ENCODE assay signal across 12 cellular contexts in the genomic region with DNA sequence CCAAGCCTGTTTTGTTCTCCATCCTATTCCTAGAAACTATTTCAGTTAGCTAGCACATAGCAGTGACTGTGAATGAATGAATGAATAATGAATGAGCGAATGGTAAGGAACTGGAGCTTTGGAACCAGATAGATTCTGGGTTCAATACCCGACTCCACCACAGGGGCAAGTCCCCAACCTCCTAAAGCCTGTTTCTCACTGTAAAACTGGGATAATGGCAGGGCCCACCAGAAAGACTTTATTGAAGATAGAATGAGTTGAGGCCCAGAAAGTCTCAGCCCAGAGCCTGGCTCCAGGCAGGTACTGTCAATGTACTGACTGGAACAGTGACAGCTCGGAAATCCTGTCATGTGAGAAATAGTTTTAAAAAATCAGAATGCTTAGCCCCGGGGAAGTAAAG. TPM values are rescaled to one million over a fixed set of nuclear protein-coding genes. Genes with fewer than 3 reads are reported as not detected.
DNase-seq lines count a peak whose midpoint lies in the region; ATAC-seq and TF ChIP-seq lines count a peak whose summit lies in the region.
"Had no signal": no experiment of that assay in that cellular context is flagged by ENCODE, and none has a peak within 500 bp of the region (broad histone marks: within the 10 kb centered on the region; RNA-seq: fewer than 3 reads in every experiment).

No MANE protein-coding gene starts in this region.

- H3K4me3 ChIP-seq in PC-9: no peak overlapping the region
- no peak overlapping the region for H3K4me3 ChIP-seq in fibroblast of pulmonary artery (replicated peaks; ENCODE audit: low read depth, low read length)

- no peaks in the 10 kb centered on the region for H4K20me1 ChIP-seq in PC-9 (ENCODE audit: insufficient read depth)

- no TSS peak for BruUV-seq in PC-9 (replicated peaks; lab: Mats Ljungman, UMichigan)

- H3K27ac ChIP-seq in PC-9: no peak overlapping the region

- H3K4me2 ChIP-seq in PC-9: peak overlapping the region; percentile 68

- H3K27me3 Mint-ChIP-seq in activated naive CD4-positive, alpha-beta T cell treated with anti-CD3 and anti-CD28 coated beads, Interleukin-2, amount 10 ng/mL, durations not matched to agents 7 days and 5 days: peaks cover 97% of the 10 kb centered on the region
- H3K27me3 Mint-ChIP-seq in type B pancreatic cell: peaks cover 67% of the 10 kb centered on the region

- intact Hi-C loops in PC-9 (cut with micrococcal nuclease; ENCODE audit: unreplicated experiment): loop anchor here (1.0 to 10.0 kb wide), 7 partner anchors 76 to 649 kb away; a partner anchor contains a TSS

- no peaks in the 10 kb centered on the region for H3K36me3 Mint-ChIP-seq in activated naive CD4-positive, alpha-beta T cell treated with anti-CD3 and anti-CD28 coated beads, Interleukin-2, amount 10 ng/mL, durations not matched to agents 7 days and 5 days
- H3K36me3 Mint-ChIP-seq in type B pancreatic cell: peaks cover 5% of the 10 kb centered on the region

- H3F3A ChIP-seq in PC-9 (ENCODE audit: insufficient read depth, low read depth): peaks cover 32% of the 10 kb centered on the region; the same call in 1 of the 2 replicates

- no peak overlapping the region for H3K27ac Mint-ChIP-seq in activated naive CD4-positive, alpha-beta T cell treated with anti-CD3 and anti-CD28 coated beads, Interleukin-2, amount 10 ng/mL, durations not matched to agents 7 days and 5 days
- H3K27ac Mint-ChIP-seq in type B pancreatic cell: no peak overlapping the region
- H3K27ac Mint-ChIP-seq: HFFc6 had no signal

- peak overlapping the region; percentile 37 for H3K4me3 Mint-ChIP-seq in activated naive CD4-positive, alpha-beta T cell treated with anti-CD3 and anti-CD28 coated beads, Interleukin-2, amount 10 ng/mL, durations not matched to agents 7 days and 5 days
- H3K4me3 Mint-ChIP-seq in type B pancreatic cell: peak overlapping the region; percentile 77
- H3K4me3 Mint-ChIP-seq: HFFc6 had no signal

- POLR2A ChIA-PET in PC-9 (lab: Charles Lee; ENCODE audit: unreplicated experiment): no interaction called here

- peaks cover 8% of the 10 kb centered on the region; the same call in 1 of the 2 replicates for H3K27me3 ChIP-seq in PC-9 (ENCODE audit: insufficient read depth, low read depth)

- CTCF ChIA-PET in activated naive CD4-positive, alpha-beta T cell treated with anti-CD3 and anti-CD28 coated beads, Interleukin-2, amount 10 ng/mL, durations not matched to agents 7 days and 5 days (lab: Charles Lee): interaction anchor here (0.6 to 2.7 kb wide), 7 partner anchors 10 to 257 kb away, joined by 3 to 16 read pairs (median 5); no protein-coding TSS in a partner anchor
- CTCF ChIA-PET in PC-9 (lab: Charles Lee): interaction anchor here (1.0 to 1.5 kb wide), 2 partner anchors 121 to 215 kb away, joined by 3 read pairs; no protein-coding TSS in a partner anchor

- peaks cover 6% of the 10 kb centered on the region for H3K4me1 Mint-ChIP-seq in activated naive CD4-positive, alpha-beta T cell treated with anti-CD3 and anti-CD28 coated beads, Interleukin-2, amount 10 ng/mL, durations not matched to agents 7 days and 5 days
- H3K4me1 Mint-ChIP-seq in type B pancreatic cell (ENCODE audit: unreplicated experiment): peaks cover 4% of the 10 kb centered on the region

- DNase-seq in activated naive CD4-positive, alpha-beta T cell treated with anti-CD3 and anti-CD28 coated beads, Interleukin-2, amount 10 ng/mL, durations not matched to agents 7 days and 5 days: no peak
- DNase-seq in activated naive CD4-positive, alpha-beta T cell (lab: John Stamatoyannopoulos, UW): no peak
- DNase-seq in PC-9 (no peak), fibroblast of pulmonary artery (ENCODE audit: low read depth) (no peak), type B pancreatic cell (ENCODE audit: extremely low spot score, unreplicated experiment) (peak; percentile 43), GM19240 (ENCODE audit: insufficient read length, low spot score) (no peak)
- no peak for DNase-seq in stimulated activated CD4-positive, alpha-beta T cell treated with anti-CD3 and anti-CD28 coated beads, Interleukin-4, amount 100 ng/mL, for 1 hour
- DNase-seq: HFFc6, SHP77 treated with DMSO at 0.1 percent for 48 hours had no signal

- no peaks in the 10 kb centered on the region for H3K9me2 ChIP-seq in PC-9 (ENCODE audit: insufficient read depth)

- H3K36me3 ChIP-seq in PC-9 (ENCODE audit: low read depth): no peaks in the 10 kb centered on the region
- H3K36me3 ChIP-seq: breast epithelium had no signal

- H2AFZ ChIP-seq in PC-9: no peak overlapping the region

- no peaks in the 10 kb centered on the region for H3K9me3 Mint-ChIP-seq in activated naive CD4-positive, alpha-beta T cell treated with anti-CD3 and anti-CD28 coated beads, Interleukin-2, amount 10 ng/mL, durations not matched to agents 7 days and 5 days
- no peaks in the 10 kb centered on the region for H3K9me3 Mint-ChIP-seq in type B pancreatic cell
- H3K9me3 Mint-ChIP-seq: HFFc6 had no signal

- peaks cover 45% of the 10 kb centered on the region for H3K4me1 ChIP-seq in PC-9 (replicated peaks; ENCODE audit: insufficient read depth)
- H3K4me1 ChIP-seq: breast epithelium had no signal

- ATAC-seq in GM18519 (IDR thresholded peaks at IDR 0.05; ENCODE audit: low FRiP score, unreplicated experiment): no peak

- TF ChIP-seq CTCF in PC-9 (conservative IDR thresholded peaks at IDR 0.05) (no peak), fibroblast of pulmonary artery (IDR thresholded peaks at IDR 0.05; ENCODE audit: low read length, missing control alignments) (peak; percentile 4), type B pancreatic cell (conservative IDR thresholded peaks at IDR 0.05) (peak; percentile 59)

- no peaks in the 10 kb centered on the region for H3K9me3 ChIP-seq in PC-9 (ENCODE audit: insufficient read depth, low read depth)
- H3K9me3 ChIP-seq: breast epithelium had no signal

- H3K79me2 ChIP-seq in PC-9 (ENCODE audit: low read depth): no peaks in the 10 kb centered on the region

RNA-seq across cellular contexts. Expression of a gene that starts 1.1 kb away (rescaled TPM):
- total RNA-seq in PC-9 (2021): 7.8 and 13.3 TPM in 2 replicates
- 7.4 and 9.4 TPM in 2 replicates for total RNA-seq in type B pancreatic cell (ENCODE audit: low replicate concordance)
- total RNA-seq: endothelial cell of umbilical vein had no signal
